ENCODE assay signal across 25 cellular contexts in genomic region chr16:66471264-66471663, GRCh38. TPM values are rescaled to one million over a fixed set of nuclear protein-coding genes. Genes with fewer than 3 reads are reported as not detected.
"Had no signal": no experiment of that assay in that cellular context is flagged by ENCODE, and none has a peak within 500 bp of the region (broad histone marks: within the 10 kb centered on the region; RNA-seq: fewer than 3 reads in every experiment).

No MANE protein-coding gene starts in this region.

- H3K27me3 ChIP-seq: dorsolateral prefrontal cortex, hepatocyte, neural progenitor cell, testis had no signal

- H3K4me2 ChIP-seq: hepatocyte, neural progenitor cell had no signal

- H3K4me3 Mint-ChIP-seq: activated CD4-positive, alpha-beta memory T cell treated with anti-CD3 and anti-CD28 coated beads, Interleukin-2, amount 10 ng/mL, durations not matched to agents 7 days and 5 days; activated CD4-positive, alpha-beta T cell treated with anti-CD3 and anti-CD28 coated beads, Interleukin-2, amount 10 ng/mL, durations not matched to agents 24 days and 14 days; activated naive CD8-positive, alpha-beta T cell; mesothelial cell of epicardium; naive thymus-derived CD8-positive, alpha-beta T cell; neural progenitor cell; T-helper 17 cell had no signal

- H3K4me1 ChIP-seq: gastrocnemius medialis, neural progenitor cell, testis, transverse colon had no signal

- DNase-seq: activated CD4-positive, alpha-beta memory T cell treated with anti-CD3 and anti-CD28 coated beads, Interleukin-2, amount 10 ng/mL, durations not matched to agents 7 days and 5 days; activated CD4-positive, alpha-beta T cell treated with anti-CD3 and anti-CD28 coated beads, Interleukin-2, amount 10 ng/mL, durations not matched to agents 24 days and 14 days; activated CD4-positive, CD25-positive, alpha-beta regulatory T cell treated with anti-CD3 and anti-CD28 coated beads, Interleukin-2, amount 50 U/mL, for 72 hours; activated effector memory CD4-positive, alpha-beta T cell treated with Interleukin-2 at 50 U/mL for 16 hours; activated naive CD4-positive, alpha-beta T cell treated with Interleukin-2 at 50 U/mL for 16 hours; anterior cingulate cortex; effector memory CD4-positive, alpha-beta T cell; erythroblast; gastrocnemius medialis; left cardiac atrium; left ventricle myocardium superior; mammary epithelial cell; naive thymus-derived CD8-positive, alpha-beta T cell; stimulated activated naive CD4-positive, alpha-beta T cell; T-helper 17 cell; T1000; testis; transverse colon had no signal

- H3K27ac Mint-ChIP-seq: activated CD4-positive, alpha-beta memory T cell treated with anti-CD3 and anti-CD28 coated beads, Interleukin-2, amount 10 ng/mL, durations not matched to agents 7 days and 5 days; activated CD4-positive, alpha-beta T cell treated with anti-CD3 and anti-CD28 coated beads, Interleukin-2, amount 10 ng/mL, durations not matched to agents 24 days and 14 days; activated naive CD8-positive, alpha-beta T cell; mesothelial cell of epicardium; neural progenitor cell; T-helper 17 cell had no signal

- H3K36me3 ChIP-seq: gastrocnemius medialis, neural progenitor cell, transverse colon had no signal

- H3K4me3 ChIP-seq: dorsolateral prefrontal cortex, gastrocnemius medialis, hepatocyte, neural progenitor cell, testis, transverse colon had no signal

- H2AFZ ChIP-seq: hepatocyte, neural progenitor cell had no signal

- H3K79me2 ChIP-seq: hepatocyte had no signal

- H3K9me3 Mint-ChIP-seq: activated CD4-positive, alpha-beta memory T cell treated with anti-CD3 and anti-CD28 coated beads, Interleukin-2, amount 10 ng/mL, durations not matched to agents 7 days and 5 days; activated CD4-positive, alpha-beta T cell treated with anti-CD3 and anti-CD28 coated beads, Interleukin-2, amount 10 ng/mL, durations not matched to agents 24 days and 14 days; neural progenitor cell had no signal

- H3K27ac ChIP-seq: dorsolateral prefrontal cortex, gastrocnemius medialis, hepatocyte, neural progenitor cell, testis, transverse colon had no signal

- H3K36me3 Mint-ChIP-seq: neural progenitor cell had no signal

- H3K9me3 ChIP-seq: gastrocnemius medialis, testis, transverse colon had no signal

- H3K4me1 Mint-ChIP-seq: mesothelial cell of epicardium had no signal

RNA-seq across cellular contexts. Expression of gene BEAN1, which starts 44.2 kb away (rescaled TPM):
- total RNA-seq: activated CD4-positive, alpha-beta memory T cell treated with anti-CD3 and anti-CD28 coated beads, Interleukin-2, amount 10 ng/mL, durations not matched to agents 7 days and 5 days; activated CD4-positive, alpha-beta T cell treated with anti-CD3 and anti-CD28 coated beads, Interleukin-2, amount 10 ng/mL, durations not matched to agents 24 days and 14 days; bronchial epithelial cell; gastrocnemius medialis; naive thymus-derived CD8-positive, alpha-beta T cell; progenitor cell of endocrine pancreas; T-helper 17 cell had no signal
- polyA plus RNA-seq: naive thymus-derived CD8-positive, alpha-beta T cell had no signal
